In genomic region chr21:27526451-27526850, GRCh38 we compare ENCODE assay signal across 17 cellular contexts.
DNase-seq lines count a peak whose midpoint lies in the region; ATAC-seq and TF ChIP-seq lines count a peak whose summit lies in the region.
"Had no signal": no experiment of that assay in that cellular context is flagged by ENCODE, and none has a peak within 500 bp of the region (broad histone marks: within the 10 kb centered on the region; RNA-seq: fewer than 3 reads in every experiment).

No MANE protein-coding gene starts in this region.

- CTCF ChIA-PET in activated CD8-positive, alpha-beta T cell treated with anti-CD3 and anti-CD28 coated beads for 36 hours (lab: Charles Lee): no interaction called here

- TF ChIP-seq CTCF in glutamatergic neuron (IDR thresholded peaks at IDR 0.05; ENCODE audit: partially characterized antibody, unreplicated experiment) (no peak), endothelial cell (IDR thresholded peaks at IDR 0.05; ENCODE audit: unreplicated experiment) (no peak)
- TF ChIP-seq CTCF in activated CD8-positive, alpha-beta T cell treated with anti-CD3 and anti-CD28 coated beads for 36 hours (IDR thresholded peaks at IDR 0.05): no peak

- POLR2A ChIA-PET in activated CD8-positive, alpha-beta T cell treated with anti-CD3 and anti-CD28 coated beads for 36 hours (lab: Charles Lee): no interaction called here

- H3K9me3 Mint-ChIP-seq in glutamatergic neuron (ENCODE audit: unreplicated experiment) (peaks cover 1% of the 10 kb centered on the region), endothelial cell (ENCODE audit: unreplicated experiment) (no peaks in the 10 kb centered on the region)
- H3K9me3 Mint-ChIP-seq in activated CD8-positive, alpha-beta T cell treated with anti-CD3 and anti-CD28 coated beads for 36 hours: peaks cover 10% of the 10 kb centered on the region

- peak; percentile 69 for ATAC-seq in Right ventricle myocardium superior (ENCODE audit: poor library complexity)
- ATAC-seq in left cardiac atrium: no peak
- no peak for ATAC-seq in GM21390 (IDR thresholded peaks at IDR 0.05; ENCODE audit: unreplicated experiment)
- ATAC-seq in activated CD8-positive, alpha-beta T cell treated with anti-CD3 and anti-CD28 coated beads for 36 hours: no peak
- no peak for ATAC-seq in GM18907 (IDR thresholded peaks at IDR 0.05; ENCODE audit: unreplicated experiment)
- ATAC-seq: PC-3 had no signal

- intact Hi-C loops in Right ventricle myocardium superior (cut with DNase I) (no loop called here), left cardiac atrium (cut with DNase I) (no loop called here)
- intact Hi-C loops in activated CD8-positive, alpha-beta T cell treated with anti-CD3 and anti-CD28 coated beads for 36 hours (cut with micrococcal nuclease): no loop called here

- DNase-seq in Right ventricle myocardium superior: peak; percentile 43
- no peak for DNase-seq in left cardiac atrium
- peak; percentile 80 for DNase-seq in SK-N-DZ (ENCODE audit: low spot score)
- DNase-seq in glutamatergic neuron: peak; percentile 23
- DNase-seq in activated CD8-positive, alpha-beta T cell treated with anti-CD3 and anti-CD28 coated beads for 36 hours: no peak
- DNase-seq in endothelial cell (ENCODE audit: low spot score): no peak
- DNase-seq: C1 segment of cervical spinal cord, DMS79 treated with DMSO at 0.1 percent for 48 hours, GOT3, Kasumi-1, NCI-H1417 treated with DMSO at 0.1 percent for 48 hours, NCI-H2029, NCI-H510A, NCI-H774, PC-3 had no signal

- peak overlapping the region; percentile 19 for H3K27ac Mint-ChIP-seq in glutamatergic neuron (ENCODE audit: unreplicated experiment)
- H3K27ac Mint-ChIP-seq in activated CD8-positive, alpha-beta T cell treated with anti-CD3 and anti-CD28 coated beads for 36 hours: no peak overlapping the region
- no peak overlapping the region for H3K27ac Mint-ChIP-seq in endothelial cell (ENCODE audit: unreplicated experiment)

- H3K4me1 Mint-ChIP-seq in glutamatergic neuron (ENCODE audit: low read depth, unreplicated experiment): peaks cover 4% of the 10 kb centered on the region
- no peaks in the 10 kb centered on the region for H3K4me1 Mint-ChIP-seq in activated CD8-positive, alpha-beta T cell treated with anti-CD3 and anti-CD28 coated beads for 36 hours (ENCODE audit: low read depth)
- H3K4me1 Mint-ChIP-seq in endothelial cell (ENCODE audit: unreplicated experiment): no peaks in the 10 kb centered on the region

- H3K36me3 Mint-ChIP-seq in glutamatergic neuron (ENCODE audit: unreplicated experiment) (peaks cover 8% of the 10 kb centered on the region), endothelial cell (ENCODE audit: low read depth, unreplicated experiment) (no peaks in the 10 kb centered on the region)
- H3K36me3 Mint-ChIP-seq in activated CD8-positive, alpha-beta T cell treated with anti-CD3 and anti-CD28 coated beads for 36 hours (ENCODE audit: low read depth): no peaks in the 10 kb centered on the region

- H3K4me3 Mint-ChIP-seq in glutamatergic neuron (ENCODE audit: unreplicated experiment) (no peak overlapping the region), endothelial cell (ENCODE audit: unreplicated experiment) (no peak overlapping the region)
- no peak overlapping the region for H3K4me3 Mint-ChIP-seq in activated CD8-positive, alpha-beta T cell treated with anti-CD3 and anti-CD28 coated beads for 36 hours

- H3K27me3 Mint-ChIP-seq in glutamatergic neuron (ENCODE audit: unreplicated experiment) (no peaks in the 10 kb centered on the region), endothelial cell (ENCODE audit: unreplicated experiment) (no peaks in the 10 kb centered on the region)
- no peaks in the 10 kb centered on the region for H3K27me3 Mint-ChIP-seq in activated CD8-positive, alpha-beta T cell treated with anti-CD3 and anti-CD28 coated beads for 36 hours

Comparison
In these comparisons a context has a peak if more than half of its experiments do, and no peak if none do; other contexts are left out.
1. DNase-seq: peak in Right ventricle myocardium superior (single experiment), SK-N-DZ (single experiment) and glutamatergic neuron (single experiment); none in left cardiac atrium (single experiment), activated CD8-positive, alpha-beta T cell treated with anti-CD3 and anti-CD28 coated beads for 36 hours (single experiment) and endothelial cell (single experiment).